In the genomic region with DNA sequence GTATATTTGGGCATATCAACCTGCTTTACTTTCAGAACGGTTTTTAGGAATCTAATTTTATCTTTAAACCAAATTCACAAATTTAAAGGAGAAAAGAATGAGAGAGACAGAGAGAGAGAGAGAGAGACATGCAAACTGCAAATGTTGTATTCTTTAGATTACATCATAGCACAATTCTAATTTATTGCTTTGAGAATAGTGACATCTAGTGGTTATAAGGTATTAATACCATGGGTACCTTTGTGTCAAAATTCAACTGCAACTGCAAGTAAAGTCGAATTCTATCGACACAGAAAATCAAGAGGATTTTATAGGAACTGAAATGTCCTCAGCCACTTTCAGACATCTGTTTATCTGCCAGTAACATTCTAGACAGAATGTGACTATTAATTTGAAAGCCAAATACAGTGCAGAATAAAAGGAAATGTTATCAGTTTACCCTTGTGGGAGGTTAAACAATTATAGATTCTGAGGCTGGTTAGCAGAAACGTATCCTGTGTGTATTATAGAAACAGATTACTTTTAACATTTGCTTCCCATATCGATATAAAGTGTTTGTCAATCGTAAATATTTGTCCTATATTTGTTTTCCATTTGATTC, we compare ENCODE assay signal across 7 cellular contexts.
A peak's percentile ranks its signal among the peaks of the same experiment; 100 is the strongest.
DNase-seq lines count a peak whose midpoint lies in the region; ATAC-seq, FAIRE-seq and TF ChIP-seq lines count a peak whose summit lies in the region.

No MANE protein-coding gene starts in this region.

- DNase-seq in GM10266 (ENCODE audit: extremely low spot score), result peak; percentile 39
- peak; percentile 41 for DNase-seq in HTR-8/SVneo (ENCODE audit: insufficient read length, low spot score)
- peak; percentile 77 for DNase-seq in OCI-M1 (lab: John Stamatoyannopoulos, UW)
- peak; percentile 51 for DNase-seq in epithelial cell of esophagus (ENCODE audit: low read depth)
- DNase-seq in head of caudate nucleus, result no peak

- no peaks in the 10 kb centered on the region for H3K9me3 ChIP-seq in neutrophil

- H3K4me1 ChIP-seq in neutrophil (ENCODE audit: control insufficient read depth in 1 of 2, insufficient read depth in 1 of 2, low read depth in 1 of 2, low read length in 1 of 2), result no peaks in the 10 kb centered on the region

- intact Hi-C loops in head of caudate nucleus (cut with DNase I), result loop anchor here (5.0 kb wide), 1 partner anchor 1335 kb away; a partner anchor contains a TSS

- H3K36me3 ChIP-seq in neutrophil, result no peaks in the 10 kb centered on the region

- peak; percentile 49 for TF ChIP-seq CTCF in GM10266 (IDR thresholded peaks at IDR 0.05; ENCODE audit: control insufficient read depth, insufficient read depth, low read depth, missing control alignments)
- TF ChIP-seq CTCF in epithelial cell of esophagus (IDR thresholded peaks at IDR 0.05; ENCODE audit: insufficient read depth, low read depth, low read length, missing control alignments), result peak; percentile 49
- peak; percentile 55 for TF ChIP-seq CTCF in neutrophil (IDR thresholded peaks at IDR 0.05)

- H3K4me3 ChIP-seq in epithelial cell of esophagus (ENCODE audit: low read length) (no peak overlapping the region), neutrophil (ENCODE audit: low read depth in 1 of 2, low read length in 1 of 2) (no peak overlapping the region)

- H3K27ac ChIP-seq in neutrophil, result no peak overlapping the region

- FAIRE-seq in HTR-8/SVneo (lab: Jason Lieb, UNC), result peak; percentile 57

- H3K27me3 ChIP-seq in neutrophil, result peaks cover 11% of the 10 kb centered on the region

- ATAC-seq in GM21619 (IDR thresholded peaks at IDR 0.05; ENCODE audit: unreplicated experiment), result peak; percentile 95

Comparison
In these comparisons a context has a peak if more than half of its experiments do, and no peak if none do; other contexts are left out.
1. DNase-seq: peak in GM10266 (single experiment), HTR-8/SVneo (single experiment), OCI-M1 (single experiment) and epithelial cell of esophagus (single experiment); none in head of caudate nucleus (0 of 42).
2. Peak in every context shown above with its lines, with median percentiles within 50 percentile points of each other: CTCF ChIP-seq.